ENCODE assay signal across 14 cellular contexts in genomic region chr3:27253391-27253790, GRCh38.
"Had no signal": no experiment of that assay in that cellular context is flagged by ENCODE, and none has a peak within 500 bp of the region (broad histone marks: within the 10 kb centered on the region; RNA-seq: fewer than 3 reads in every experiment).

No MANE protein-coding gene starts in this region.

- H3K4me3 Mint-ChIP-seq: effector memory CD8-positive, alpha-beta T cell; naive B cell; nephron; stimulated activated naive B cell treated with anti-CD40 and anti-IgM and Interleukin-4, amounts not matched to agents 10 μg/mL and 1 μg/mL and 100 μg/mL, for 72 hours; stimulated activated naive CD8-positive, alpha-beta T cell treated with anti-CD3 and anti-CD28 coated beads, Interleukin-15, amount 100 ng/mL, for 72 hours had no signal

- H3K9me3 Mint-ChIP-seq: nephron had no signal

- H3K4me1 Mint-ChIP-seq: naive B cell; nephron; stimulated activated naive B cell treated with anti-CD40 and anti-IgM and Interleukin-4, amounts not matched to agents 10 μg/mL and 1 μg/mL and 100 μg/mL, for 72 hours; stimulated activated naive CD8-positive, alpha-beta T cell treated with anti-CD3 and anti-CD28 coated beads, Interleukin-15, amount 100 ng/mL, for 72 hours had no signal

- H3K27me3 Mint-ChIP-seq: stimulated activated naive CD8-positive, alpha-beta T cell treated with anti-CD3 and anti-CD28 coated beads, Interleukin-15, amount 100 ng/mL, for 72 hours had no signal

- DNase-seq: cortex of kidney; effector memory CD8-positive, alpha-beta T cell; kidney; left cardiac atrium; left ventricle myocardium inferior; naive B cell; occipital lobe; spleen; stimulated activated CD4-positive, alpha-beta T cell treated with anti-CD3 and anti-CD28 coated beads, Interleukin-1b, Interleukin-23, amount 100 ng/mL, for 48 hours; stimulated activated CD4-positive, alpha-beta T cell treated with anti-CD3 and anti-CD28 coated beads, Interleukin-4, amount 100 ng/mL, for 24 hours had no signal

- ATAC-seq: effector memory CD8-positive, alpha-beta T cell; gastroesophageal sphincter had no signal

- H3K36me3 Mint-ChIP-seq: stimulated activated naive B cell treated with anti-CD40 and anti-IgM and Interleukin-4, amounts not matched to agents 10 μg/mL and 1 μg/mL and 100 μg/mL, for 72 hours had no signal

- H3K27ac Mint-ChIP-seq: effector memory CD8-positive, alpha-beta T cell; naive B cell; nephron; stimulated activated naive B cell treated with anti-CD40 and anti-IgM and Interleukin-4, amounts not matched to agents 10 μg/mL and 1 μg/mL and 100 μg/mL, for 72 hours; stimulated activated naive CD8-positive, alpha-beta T cell treated with anti-CD3 and anti-CD28 coated beads, Interleukin-15, amount 100 ng/mL, for 72 hours had no signal
